ENCODE assay signal across 26 cellular contexts in genomic region chr2:174035117-174035516, GRCh38.
"Had no signal": no experiment of that assay in that cellular context is flagged by ENCODE, and none has a peak within 500 bp of the region (broad histone marks: within the 10 kb centered on the region; RNA-seq: fewer than 3 reads in every experiment).

No MANE protein-coding gene starts in this region.

- H3K27ac ChIP-seq: brain microvascular endothelial cell, upper lobe of right lung had no signal

- H3K27me3 Mint-ChIP-seq: activated T-cell treated with anti-CD3 and anti-CD28 coated beads, Interleukin-2, amount 50 U/mL, for 24 hours; dendritic cell treated with granulocyte-macrophage colony-stimulating factor and Interleukin-4, amounts not matched to agents 40 ng/mL and 50 ng/mL, for 4 days had no signal

- H3K4me3 ChIP-seq: adrenal gland, mucosa of descending colon, spleen, upper lobe of right lung had no signal

- H3K27ac Mint-ChIP-seq: activated B cell treated with CpG ODN at 0.5 μM for 24 hours; activated CD4-positive, alpha-beta T cell treated with anti-CD3 and anti-CD28 coated beads for 36 hours; activated naive CD4-positive, alpha-beta T cell treated with anti-CD3 and anti-CD28 coated beads, Interleukin-2, amount 50 U/mL, for 72 hours; activated T-cell treated with anti-CD3 and anti-CD28 coated beads, Interleukin-2, amount 50 U/mL, for 24 hours; progenitor cell of endocrine pancreas had no signal

- H3K9me3 Mint-ChIP-seq: activated B cell treated with CpG ODN at 0.5 μM for 24 hours; activated naive CD4-positive, alpha-beta T cell treated with anti-CD3 and anti-CD28 coated beads, Interleukin-2, amount 50 U/mL, for 72 hours; activated T-cell treated with anti-CD3 and anti-CD28 coated beads, Interleukin-2, amount 50 U/mL, for 24 hours; activated T-helper 17 cell treated with anti-CD3 and anti-CD28 coated beads, Interleukin-2, amount 50 U/mL, for 72 hours; dendritic cell treated with granulocyte-macrophage colony-stimulating factor and Interleukin-4, amounts not matched to agents 40 ng/mL and 50 ng/mL, for 4 days; neural crest cell had no signal

- H3K9me3 ChIP-seq: adrenal gland, ascending aorta, mucosa of descending colon, spleen, upper lobe of right lung had no signal

- H3K36me3 ChIP-seq: adrenal gland, ascending aorta, brain microvascular endothelial cell, spleen, upper lobe of right lung had no signal

- DNase-seq: activated B cell treated with CpG ODN at 0.5 μM for 24 hours; activated CD4-positive, alpha-beta T cell treated with anti-CD3 and anti-CD28 coated beads for 36 hours; activated CD4-positive, alpha-beta T cell treated with anti-CD3 and anti-CD28 coated beads, Interleukin-2, amount 50 U/mL, for 4 hours; activated CD8-positive, alpha-beta memory T cell treated with anti-CD3 and anti-CD28 coated beads for 24 hours; activated CD8-positive, alpha-beta memory T cell treated with anti-CD3 and anti-CD28 coated beads, Interleukin-2, amount 50 U/mL, for 4 hours; activated T-cell treated with anti-CD3 and anti-CD28 coated beads, Interleukin-2, amount 50 U/mL, for 24 hours; adrenal gland; brain microvascular endothelial cell; caudate nucleus; effector CD8-positive, alpha-beta T cell; foreskin melanocyte; hippocampal formation; mesendoderm; mucosa of descending colon; retina; spleen; stimulated activated CD4-positive, alpha-beta T cell treated with anti-CD3 and anti-CD28 coated beads, Interleukin-4, amount 100 ng/mL, for 1 hour; stimulated activated naive CD8-positive, alpha-beta T cell treated with anti-CD3 and anti-CD28 coated beads, Interleukin-15, Interleukin-2, amounts not matched to agents 100 U/mL and 50 U/mL, for 24 hours; T1000; upper lobe of right lung had no signal

- H3K4me3 Mint-ChIP-seq: activated B cell treated with CpG ODN at 0.5 μM for 24 hours; activated CD4-positive, alpha-beta T cell treated with anti-CD3 and anti-CD28 coated beads for 36 hours; activated T-cell treated with anti-CD3 and anti-CD28 coated beads, Interleukin-2, amount 50 U/mL, for 24 hours; activated T-helper 17 cell treated with anti-CD3 and anti-CD28 coated beads, Interleukin-2, amount 50 U/mL, for 72 hours; dendritic cell treated with granulocyte-macrophage colony-stimulating factor and Interleukin-4, amounts not matched to agents 40 ng/mL and 50 ng/mL, for 4 days; neural crest cell had no signal

- H3K27me3 ChIP-seq: adrenal gland, ascending aorta, brain microvascular endothelial cell, spleen, upper lobe of right lung had no signal
